In the genomic region with DNA sequence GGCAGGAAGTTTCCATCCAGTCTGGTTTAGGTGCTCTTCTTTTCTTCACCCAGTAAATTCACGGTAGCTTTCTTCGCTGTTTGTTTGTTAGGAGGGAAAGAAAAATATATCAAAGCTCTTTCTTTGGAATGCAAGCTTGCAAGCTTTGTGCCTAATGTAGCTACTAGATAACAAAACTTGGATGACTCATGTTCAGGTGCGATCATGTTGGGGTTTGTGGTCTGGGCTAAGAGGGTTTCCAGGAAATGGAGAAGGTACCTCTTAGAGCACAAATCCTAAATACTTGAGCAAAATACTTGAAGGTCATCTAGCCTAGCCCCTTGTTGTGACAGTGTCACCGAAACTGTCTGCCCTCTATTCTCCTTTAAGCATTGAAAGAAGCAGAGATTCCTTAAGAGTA, we compare ENCODE assay signal across 8 cellular contexts. TPM values are rescaled to one million over a fixed set of nuclear protein-coding genes. Genes with fewer than 3 reads are reported as not detected.
A peak's percentile ranks its signal among the peaks of the same experiment; 100 is the strongest.
DNase-seq lines count a peak whose midpoint lies in the region; ATAC-seq, FAIRE-seq and TF ChIP-seq lines count a peak whose summit lies in the region.

No MANE protein-coding gene starts in this region.

- DNase-seq in A172 (ENCODE audit: low spot score) (peak; percentile 71), keratinocyte (ENCODE audit: low read depth, low spot score) (peak; percentile 38), NCI-H1417 treated with DMSO at 0.1 percent for 48 hours (lab: John Stamatoyannopoulos, UW) (no peak), spleen (no peak)
- peak; percentile 47 for DNase-seq in activated CD8-positive, alpha-beta memory T cell treated with anti-CD3 and anti-CD28 coated beads, Interleukin-2, amount 50 U/mL, for 4 hours

- no peak for TF ChIP-seq POLR2A in spleen (IDR thresholded peaks at IDR 0.05)

- dilution Hi-C loops in keratinocyte (cut with MboI; ENCODE audit: extremely low pct_ligation_motif_present, low sequenced_read_pairs) = no loop called here

- peak; percentile 94 for FAIRE-seq in keratinocyte (lab: Jason Lieb, UNC)

- peaks cover 2% of the 10 kb centered on the region for H4K20me1 ChIP-seq in keratinocyte (ENCODE audit: control insufficient read depth, extremely low read depth, insufficient read depth, low read length)

- peak overlapping the region; percentile 76 for H3K4me2 ChIP-seq in keratinocyte (ENCODE audit: control insufficient read depth, extremely low read depth, insufficient read depth, low read depth, low read length)

- peaks cover 21% of the 10 kb centered on the region for H3K4me1 ChIP-seq in keratinocyte (ENCODE audit: control insufficient read depth, extremely low read depth, insufficient read depth, low read length)
- H3K4me1 ChIP-seq in spleen = peaks cover 0 to 39% (median 10%) of the 10 kb centered on the region in 6 donors

- peak overlapping the region; percentile 33 for H3K9ac ChIP-seq in keratinocyte (ENCODE audit: control insufficient read depth, extremely low read depth, insufficient read depth, low read length)

- no peaks in the 10 kb centered on the region for H3K9me1 ChIP-seq in keratinocyte (ENCODE audit: control insufficient read depth, extremely low read depth, insufficient read depth, low read length)

- peaks cover 8% of the 10 kb centered on the region in 2 experiments for H3K36me3 ChIP-seq in keratinocyte (ENCODE audit: control insufficient read depth in 2 of 2, extremely low read depth in 1 of 2, insufficient read depth in 2 of 2, low read length in 2 of 2)
- peaks cover 6 to 100% (median 54%) of the 10 kb centered on the region in 6 donors for H3K36me3 ChIP-seq in spleen

- WGBS in spleen, 5 donors = 62 to 74% (median 66%) methylated on average over 4 of the region's 4 CpGs

- H3K9me3 ChIP-seq in keratinocyte (ENCODE audit: control insufficient read depth, low read depth, low read length) (no peaks in the 10 kb centered on the region), spleen (no peaks in the 10 kb centered on the region)

- ATAC-seq in HG02759 (IDR thresholded peaks at IDR 0.05; ENCODE audit: unreplicated experiment) (peak; percentile 47), GM19023 (IDR thresholded peaks at IDR 0.05; ENCODE audit: unreplicated experiment) (no peak), GM21360 (IDR thresholded peaks at IDR 0.05; ENCODE audit: unreplicated experiment) (no peak)

- TF ChIP-seq CTCF in keratinocyte (optimal IDR thresholded peaks at IDR 0.05 in 1 of 3, IDR thresholded peaks at IDR 0.05 in 1 of 3, conservative IDR thresholded peaks at IDR 0.05 in 1 of 3; ENCODE audit: extremely low read depth in 1 of 3, insufficient read depth in 2 of 3, low read length in 3 of 3) = no peak
- no peak for TF ChIP-seq CTCF in spleen (IDR thresholded peaks at IDR 0.05 in 8 of 11, conservative IDR thresholded peaks at IDR 0.05 in 3 of 11)

- H3K27ac ChIP-seq in keratinocyte (ENCODE audit: control insufficient read depth, insufficient read depth, low read length) (peak overlapping the region; percentile 77), spleen (peak overlapping the region in 3 of 8 donors; percentile 1 to 42 (median 22))

- no peak overlapping the region for H2AFZ ChIP-seq in keratinocyte (ENCODE audit: control insufficient read depth, low read length)

- no peaks in the 10 kb centered on the region for H3K27me3 ChIP-seq in keratinocyte (ENCODE audit: control insufficient read depth, extremely low read depth, insufficient read depth, low read length)
- no peaks in the 10 kb centered on the region for H3K27me3 ChIP-seq in spleen (replicated peaks in 1 of 7)

- H3K4me3 ChIP-seq in keratinocyte (ENCODE audit: control insufficient read depth in 2 of 3, extremely low read depth in 1 of 3, insufficient read depth in 2 of 3, low read depth in 1 of 3, low read length in 3 of 3) = peak overlapping the region in 2 of 3 experiments; percentile 34 to 44
- no peak overlapping the region for H3K4me3 ChIP-seq in spleen

- peaks cover 4% of the 10 kb centered on the region for H3K79me2 ChIP-seq in keratinocyte (ENCODE audit: control insufficient read depth, insufficient read depth, low read length)

- intact Hi-C loops in spleen (cut with DNase I; ENCODE audit: low total_unique reads) = no loop called here

RNA-seq across cellular contexts. Expression of a gene that starts 17.7 kb away (rescaled TPM):
- total RNA-seq in A172 (2014; rRNA removed; shearing (Covaris generic)) = 167 and 224 TPM in 2 replicates
- polyA plus RNA-seq in keratinocyte (55.3 to 93.7 TPM (median 72.8 TPM) in 3 replicates), spleen (10 to 100 TPM; 75.1 to 90.5 (median 89.6) TPM)
- polyA plus RNA-seq in keratinocyte (2011; ENCODE audit: low read depth) = 69.6 TPM
- polyA plus RNA-seq in keratinocyte (2011; cell fraction: cytosol; rRNA removed) = 89.3 and 141 TPM in 2 replicates
- polyA plus RNA-seq in keratinocyte (2011; cell fraction: nucleus; rRNA removed) = 42.5 and 77.9 TPM in 2 replicates
- 102 and 103 TPM in 2 replicates for polyA plus RNA-seq in keratinocyte (2012; ENCODE audit: low replicate concordance)
- polyA minus RNA-seq in keratinocyte = 3.2 to 17.1 TPM (median 7.2 TPM) in 3 replicates
- 27.8 TPM for polyA minus RNA-seq in keratinocyte (2011; cell fraction: cytosol; rRNA and poly(A)+ RNA removed)
- 2.6 and 10.9 TPM in 2 replicates for polyA minus RNA-seq in keratinocyte (2011; cell fraction: nucleus; rRNA and poly(A)+ RNA removed)
- 10 to 100 TPM; 29.9 to 70.4 (median 35.2) TPM for total RNA-seq in spleen

RNA-seq across cellular contexts. Expression of a gene that starts 43.3 kb away (rescaled TPM):
- total RNA-seq in A172 (2014; rRNA removed; shearing (Covaris generic)) = 31.6 and 36.0 TPM in 2 replicates
- polyA plus RNA-seq in keratinocyte = 174 to 393 TPM (median 298 TPM) in 3 replicates
- polyA plus RNA-seq in keratinocyte (2011; ENCODE audit: low read depth) = 86.4 TPM
- polyA plus RNA-seq in keratinocyte (2011; cell fraction: cytosol; rRNA removed) = 166 and 178 TPM in 2 replicates
- 202 and 222 TPM in 2 replicates for polyA plus RNA-seq in keratinocyte (2011; cell fraction: nucleus; rRNA removed)
- 105 and 131 TPM in 2 replicates for polyA plus RNA-seq in keratinocyte (2012; ENCODE audit: low replicate concordance)
- 256 to 365 TPM (median 273 TPM) in 3 replicates for polyA minus RNA-seq in keratinocyte
- polyA minus RNA-seq in keratinocyte (2011; cell fraction: cytosol; rRNA and poly(A)+ RNA removed) = 146 TPM
- polyA minus RNA-seq in keratinocyte (2011; cell fraction: nucleus; rRNA and poly(A)+ RNA removed) = 114 and 152 TPM in 2 replicates
- 10 to 100 TPM; 56.1 to 84.8 (median 66.1) TPM for total RNA-seq in spleen
- 10 to 100 TPM; 25.3 to 39.2 (median 34.2) TPM for polyA plus RNA-seq in spleen

Comparison
In these comparisons a context has a peak if more than half of its experiments do, and no peak if none do; other contexts are left out.
1. DNase-seq: peak in A172 (single experiment), activated CD8-positive, alpha-beta memory T cell treated with anti-CD3 and anti-CD28 coated beads, Interleukin-2, amount 50 U/mL, for 4 hours (single experiment) and keratinocyte (single experiment); none in NCI-H1417 treated with DMSO at 0.1 percent for 48 hours (single experiment) and spleen (single experiment).
2. H3K4me3 ChIP-seq: peak in keratinocyte (2 of 3); none in spleen (0 of 8).